ENCODE assay signal across 8 cellular contexts in the genomic region with DNA sequence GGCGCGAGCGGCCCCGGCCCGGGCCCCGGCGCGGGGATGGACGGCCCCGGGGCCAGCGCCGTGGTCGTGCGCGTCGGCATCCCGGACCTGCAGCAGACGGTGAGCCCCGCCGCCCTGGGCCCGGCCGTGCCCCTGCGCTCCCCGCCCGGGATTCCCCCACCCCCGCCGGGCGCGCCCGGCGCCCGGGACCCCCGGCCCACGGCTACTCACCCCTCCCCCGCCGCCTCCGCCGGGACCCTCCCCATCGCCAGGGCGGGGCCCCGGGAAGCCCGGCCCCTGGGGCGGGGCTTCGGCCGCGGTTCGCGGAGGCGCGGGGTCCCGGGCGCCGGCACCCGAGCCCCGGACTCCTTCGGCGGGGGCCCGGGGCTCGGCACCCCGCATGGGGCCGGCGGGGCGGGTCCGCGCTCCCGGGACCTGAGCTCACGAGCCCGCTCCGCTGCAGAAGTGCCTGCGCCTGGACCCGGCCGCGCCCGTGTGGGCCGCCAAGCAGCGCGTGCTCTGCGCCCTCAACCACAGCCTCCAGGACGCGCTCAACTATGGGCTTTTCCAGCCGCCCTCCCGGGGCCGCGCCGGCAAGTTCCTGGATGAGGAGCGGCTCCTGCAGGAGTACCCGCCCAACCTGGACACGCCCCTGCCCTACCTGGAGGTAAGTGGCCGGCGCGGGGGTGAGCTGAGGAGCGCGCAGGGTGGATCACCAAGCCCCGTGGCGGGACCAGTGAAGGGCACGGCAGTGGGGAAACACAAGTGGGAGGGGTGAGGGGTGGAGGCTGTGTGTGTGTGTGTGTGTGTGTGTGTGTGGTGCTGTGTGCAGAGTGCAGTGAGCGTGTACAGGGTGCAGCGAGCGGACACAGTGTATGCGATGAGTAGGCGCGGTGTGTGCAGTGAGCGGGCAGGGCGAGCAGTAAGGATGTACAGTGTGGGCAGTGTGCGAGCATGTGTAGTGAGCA. TPM values are rescaled to one million over a fixed set of nuclear protein-coding genes. Genes with fewer than 3 reads are reported as not detected.
DNase-seq lines count a peak whose midpoint lies in the region; ATAC-seq lines count a peak whose summit lies in the region.

No MANE protein-coding gene starts in this region.

- no peaks in the 10 kb centered on the region for H3K79me2 ChIP-seq in trophoblast cell (ENCODE audit: control insufficient read depth, insufficient read depth, low read length, poor library complexity)

- peak overlapping the region; percentile 8 for H3K4me3 Mint-ChIP-seq in activated CD4-positive, alpha-beta T cell treated with anti-CD3 and anti-CD28 coated beads, Interleukin-2, amount 10 ng/mL, durations not matched to agents 7 days and 5 days

- no peak overlapping the region for H2BK120ac ChIP-seq in trophoblast cell (ENCODE audit: insufficient read depth, low read length, poor library complexity)

- CTCF ChIA-PET in activated CD4-positive, alpha-beta T cell treated with anti-CD3 and anti-CD28 coated beads, Interleukin-2, amount 10 ng/mL, durations not matched to agents 7 days and 5 days (lab: Charles Lee) = no interaction called here

- peaks cover 0 to 19% (median 10%) of the 10 kb centered on the region in 11 experiments; a peak in 10 of 22 replicates for H3K9me3 ChIP-seq in BLaER1 treated with 17β-estradiol and CSF1 and Interleukin-3, amounts not matched to agents 10 nM and 100 nM (replicated peaks in 1 of 11)
- peaks cover 21% of the 10 kb centered on the region for H3K9me3 ChIP-seq in trophoblast cell (ENCODE audit: insufficient read depth, low read depth, low read length)

- no peak overlapping the region for H3K4ac ChIP-seq in trophoblast cell (ENCODE audit: low read depth, low read length)

- H3K18ac ChIP-seq in trophoblast cell (ENCODE audit: low read length) = no peak overlapping the region

- no peaks in the 10 kb centered on the region for H3K36me3 Mint-ChIP-seq in activated CD4-positive, alpha-beta T cell treated with anti-CD3 and anti-CD28 coated beads, Interleukin-2, amount 10 ng/mL, durations not matched to agents 7 days and 5 days (ENCODE audit: low read depth)

- peaks cover 3% of the 10 kb centered on the region for H3K9me3 Mint-ChIP-seq in activated CD4-positive, alpha-beta T cell treated with anti-CD3 and anti-CD28 coated beads, Interleukin-2, amount 10 ng/mL, durations not matched to agents 7 days and 5 days

- no peak overlapping the region for H2BK5ac ChIP-seq in trophoblast cell (ENCODE audit: low read depth, low read length, poor library complexity)

- no peak overlapping the region for H4K12ac ChIP-seq in trophoblast cell (ENCODE audit: low read depth, low read length)

- H3K27me3 ChIP-seq in BLaER1 treated with 17β-estradiol and CSF1 and Interleukin-3, amounts not matched to agents 10 nM and 100 nM = peaks cover 0 to 7% (median 0%) of the 10 kb centered on the region in 11 experiments; a peak in 4 of 22 replicates
- H3K27me3 ChIP-seq in trophoblast cell (ENCODE audit: insufficient read depth, low read length) = peaks cover 20% of the 10 kb centered on the region

- H3K14ac ChIP-seq in trophoblast cell (ENCODE audit: low read length) = no peak overlapping the region

- no peak overlapping the region for H2AFZ ChIP-seq in trophoblast cell (ENCODE audit: insufficient read depth, low read length, poor library complexity)

- no peak overlapping the region for H3K27ac Mint-ChIP-seq in activated CD4-positive, alpha-beta T cell treated with anti-CD3 and anti-CD28 coated beads, Interleukin-2, amount 10 ng/mL, durations not matched to agents 7 days and 5 days

- peak overlapping the region; percentile 83 to 98 (median 93) for H3K4me2 ChIP-seq in BLaER1 treated with 17β-estradiol and CSF1 and Interleukin-3, amounts not matched to agents 10 nM and 100 nM
- H3K4me2 ChIP-seq in trophoblast cell (ENCODE audit: low read length) = peak overlapping the region; percentile 64

- no CpG with 5 or more reads among the region's 105 CpGs for WGBS in trophoblast cell (ENCODE audit: extremely low coverage, insufficient coverage, insufficient read length)

- H3K27me3 Mint-ChIP-seq in activated CD4-positive, alpha-beta T cell treated with anti-CD3 and anti-CD28 coated beads, Interleukin-2, amount 10 ng/mL, durations not matched to agents 7 days and 5 days = peaks cover 48% of the 10 kb centered on the region

- DNase-seq in HPDE6-E6E7 (ENCODE audit: extremely low spot score) (peak; percentile 70), foreskin melanocyte (peak; percentile 21), trophoblast cell (peak; percentile 54 to 71), NOMO-1 treated with dmso at 0.1 percent for 144 hours (lab: John Stamatoyannopoulos, UW; ENCODE audit: unreplicated experiment) (no peak)
- no peak for DNase-seq in activated CD4-positive, alpha-beta T cell treated with anti-CD3 and anti-CD28 coated beads, Interleukin-2, amount 10 ng/mL, durations not matched to agents 7 days and 5 days

- H3K9ac ChIP-seq in BLaER1 treated with 17β-estradiol and CSF1 and Interleukin-3, amounts not matched to agents 10 nM and 100 nM = peak overlapping the region; percentile 70 to 81 (median 76); a peak in 21 of 22 replicates
- no peak overlapping the region for H3K9ac ChIP-seq in trophoblast cell (ENCODE audit: low read length)

- no peak overlapping the region for H2BK12ac ChIP-seq in trophoblast cell (ENCODE audit: low read length)

- H2AK5ac ChIP-seq in trophoblast cell (ENCODE audit: low read length) = no peak overlapping the region

- peaks cover 9% of the 10 kb centered on the region for H3K4me1 Mint-ChIP-seq in activated CD4-positive, alpha-beta T cell treated with anti-CD3 and anti-CD28 coated beads, Interleukin-2, amount 10 ng/mL, durations not matched to agents 7 days and 5 days

- no peaks in the 10 kb centered on the region for H3K79me1 ChIP-seq in trophoblast cell (ENCODE audit: low read length)

- POLR2A ChIA-PET in activated CD4-positive, alpha-beta T cell treated with anti-CD3 and anti-CD28 coated beads, Interleukin-2, amount 10 ng/mL, durations not matched to agents 7 days and 5 days (lab: Charles Lee) = no interaction called here

- H3K23ac ChIP-seq in trophoblast cell (ENCODE audit: low read length) = no peak overlapping the region

- peaks cover 32 to 54% (median 47%) of the 10 kb centered on the region in 10 experiments for H3K4me1 ChIP-seq in BLaER1 treated with 17β-estradiol and CSF1 and Interleukin-3, amounts not matched to agents 10 nM and 100 nM
- H3K4me1 ChIP-seq in trophoblast cell (ENCODE audit: control insufficient read depth in 1 of 2, insufficient read depth in 2 of 2, low read length in 2 of 2) = peaks cover 3 to 7% of the 10 kb centered on the region in 2 experiments

- peaks cover 5 to 46% (median 39%) of the 10 kb centered on the region in 11 experiments; a peak in 20 of 22 replicates for H3K36me3 ChIP-seq in BLaER1 treated with 17β-estradiol and CSF1 and Interleukin-3, amounts not matched to agents 10 nM and 100 nM
- no peaks in the 10 kb centered on the region for H3K36me3 ChIP-seq in trophoblast cell (ENCODE audit: control insufficient read depth in 1 of 2, insufficient read depth in 2 of 2, low read length in 2 of 2)

- peak overlapping the region; percentile 64 to 82 (median 76) for H3K4me3 ChIP-seq in BLaER1 treated with 17β-estradiol and CSF1 and Interleukin-3, amounts not matched to agents 10 nM and 100 nM
- peak overlapping the region; percentile 67 for H3K4me3 ChIP-seq in trophoblast cell (ENCODE audit: low read depth, low read length)

- H4K91ac ChIP-seq in trophoblast cell (ENCODE audit: low read depth, low read length) = no peak overlapping the region

- H4K8ac ChIP-seq in trophoblast cell (ENCODE audit: low read depth, low read length) = no peak overlapping the region

- H3K27ac ChIP-seq in BLaER1 treated with 17β-estradiol and CSF1 and Interleukin-3, amounts not matched to agents 10 nM and 100 nM = peak overlapping the region in 10 of 11 experiments; percentile 28 to 67 (median 56); a peak in 19 of 22 replicates
- H3K27ac ChIP-seq in trophoblast cell (ENCODE audit: low read depth, low read length) = no peak overlapping the region

- ATAC-seq in HG03521 (IDR thresholded peaks at IDR 0.05; ENCODE audit: unreplicated experiment) (no peak), GM21526 (IDR thresholded peaks at IDR 0.05; ENCODE audit: low FRiP score, unreplicated experiment) (no peak)

- H4K20me1 ChIP-seq in BLaER1 treated with 17β-estradiol and CSF1 and Interleukin-3, amounts not matched to agents 10 nM and 100 nM = peaks cover 0 to 48% (median 34%) of the 10 kb centered on the region in 11 experiments; a peak in 18 of 22 replicates

RNA-seq across cellular contexts. Expression of gene SHANK3, which starts 2.3 kb away (rescaled TPM):
- total RNA-seq in activated CD4-positive, alpha-beta T cell treated with anti-CD3 and anti-CD28 coated beads, Interleukin-2, amount 10 ng/mL, durations not matched to agents 7 days and 5 days = under 1 TPM; 0.02 to 0.04 TPM
- 1.3 and 1.4 TPM in 2 replicates for polyA plus RNA-seq in trophoblast cell (2013)

RNA-seq across cellular contexts. Expression of gene ARSA, which starts 46.9 kb away (rescaled TPM):
- total RNA-seq in activated CD4-positive, alpha-beta T cell treated with anti-CD3 and anti-CD28 coated beads, Interleukin-2, amount 10 ng/mL, durations not matched to agents 7 days and 5 days = 10 to 100 TPM; 64.2 to 66.5 TPM
- polyA plus RNA-seq in trophoblast cell (2013) = 17.7 and 18.7 TPM in 2 replicates

Comparison
In these comparisons a context has a peak if more than half of its experiments do, and no peak if none do; other contexts are left out.
1. DNase-seq: peak in HPDE6-E6E7 (single experiment), foreskin melanocyte (single experiment) and trophoblast cell (2 of 2); none in activated CD4-positive, alpha-beta T cell treated with anti-CD3 and anti-CD28 coated beads, Interleukin-2, amount 10 ng/mL, durations not matched to agents 7 days and 5 days (single experiment) and NOMO-1 treated with dmso at 0.1 percent for 144 hours (single experiment).